In genomic region chr2:27050281-27050995, GRCh38 we compare ENCODE assay signal across 8 cellular contexts. TPM values are rescaled to one million over a fixed set of nuclear protein-coding genes. Genes with fewer than 3 reads are reported as not detected.
DNase-seq lines count a peak whose midpoint lies in the region; ATAC-seq and TF ChIP-seq lines count a peak whose summit lies in the region.

No MANE protein-coding gene starts in this region.

- H3K4me3 Mint-ChIP-seq in CD4-positive, alpha-beta T cell: peak overlapping the region; percentile 100
- peak overlapping the region; percentile 98 for H3K4me3 Mint-ChIP-seq in activated CD4-positive, alpha-beta memory T cell treated with anti-CD3 and anti-CD28 coated beads, Interleukin-2, amount 10 ng/mL, durations not matched to agents 7 days and 5 days

- TF ChIP-seq CTCF in CD4-positive, alpha-beta T cell (IDR thresholded peaks at IDR 0.05): peak; percentile 42
- no peak for TF ChIP-seq CTCF in lung (IDR thresholded peaks at IDR 0.05; ENCODE audit: control extremely low read depth, extremely low read depth)

- H3K27ac ChIP-seq in CD4-positive, alpha-beta T cell (ENCODE audit: low read depth, low read length): peak overlapping the region; percentile 77
- H3K27ac ChIP-seq in ectodermal cell (ENCODE audit: insufficient read depth, low read depth, low read length, poor library complexity, severe bottlenecking) (peak overlapping the region; percentile 90), lung (ENCODE audit: low read depth in 1 of 2, low read length in 1 of 2) (peak overlapping the region; percentile 84 to 91)

- H3K9me3 Mint-ChIP-seq in CD4-positive, alpha-beta T cell: no peaks in the 10 kb centered on the region
- no peaks in the 10 kb centered on the region for H3K9me3 Mint-ChIP-seq in activated CD4-positive, alpha-beta memory T cell treated with anti-CD3 and anti-CD28 coated beads, Interleukin-2, amount 10 ng/mL, durations not matched to agents 7 days and 5 days

- H3K9me3 ChIP-seq in CD4-positive, alpha-beta T cell (ENCODE audit: control insufficient read depth, low read length): no peaks in the 10 kb centered on the region
- H3K9me3 ChIP-seq in ectodermal cell (ENCODE audit: control insufficient read depth, low read length) (no peaks in the 10 kb centered on the region), lung (ENCODE audit: control insufficient read depth in 2 of 2, insufficient read depth in 1 of 2, low read length in 1 of 2) (no peaks in the 10 kb centered on the region)

- H3K4me1 Mint-ChIP-seq in CD4-positive, alpha-beta T cell (ENCODE audit: low read depth): peaks cover 27% of the 10 kb centered on the region
- H3K4me1 Mint-ChIP-seq in activated CD4-positive, alpha-beta memory T cell treated with anti-CD3 and anti-CD28 coated beads, Interleukin-2, amount 10 ng/mL, durations not matched to agents 7 days and 5 days: peaks cover 28% of the 10 kb centered on the region

- CTCF ChIA-PET in CD4-positive, alpha-beta T cell (lab: Charles Lee): interaction anchor here (0.9 to 3.1 kb wide), 11 partner anchors 12 to 253 kb away, joined by 3 to 18 read pairs (median 5); partner anchors contain the start of genes KHK, OST4, PREB and TMEM214
- CTCF ChIA-PET in activated CD4-positive, alpha-beta memory T cell treated with anti-CD3 and anti-CD28 coated beads, Interleukin-2, amount 10 ng/mL, durations not matched to agents 7 days and 5 days (lab: Charles Lee): interaction anchor here (1.0 to 3.6 kb wide), 11 partner anchors 14 to 253 kb away, joined by 3 to 18 read pairs (median 10); partner anchors contain the start of genes OST4 and TMEM214

- peaks cover 15% of the 10 kb centered on the region for H3K27me3 Mint-ChIP-seq in CD4-positive, alpha-beta T cell
- peaks cover 5% of the 10 kb centered on the region for H3K27me3 Mint-ChIP-seq in activated CD4-positive, alpha-beta memory T cell treated with anti-CD3 and anti-CD28 coated beads, Interleukin-2, amount 10 ng/mL, durations not matched to agents 7 days and 5 days

- H3K36me3 ChIP-seq in ectodermal cell (ENCODE audit: control insufficient read depth, insufficient read depth, low read length): peaks cover 20% of the 10 kb centered on the region
- peaks cover 0 to 12% of the 10 kb centered on the region in 2 donors for H3K36me3 ChIP-seq in lung (ENCODE audit: control insufficient read depth in 2 of 2, insufficient read depth in 2 of 2, low read length in 2 of 2)

- no peaks in the 10 kb centered on the region for H3K4me1 ChIP-seq in ectodermal cell (ENCODE audit: control insufficient read depth, insufficient read depth, low read length)
- H3K4me1 ChIP-seq in lung (ENCODE audit: control insufficient read depth in 2 of 2, insufficient read depth in 2 of 2, low read length in 2 of 2): peaks cover 0 to 3% of the 10 kb centered on the region in 2 donors

- H3K27ac Mint-ChIP-seq in CD4-positive, alpha-beta T cell: peak overlapping the region; percentile 100
- H3K27ac Mint-ChIP-seq in activated CD4-positive, alpha-beta memory T cell treated with anti-CD3 and anti-CD28 coated beads, Interleukin-2, amount 10 ng/mL, durations not matched to agents 7 days and 5 days: peak overlapping the region; percentile 97

- POLR2A ChIA-PET in CD4-positive, alpha-beta T cell (lab: Charles Lee): interaction anchor here (0.6 to 13.4 kb wide), 23 partner anchors 11 to 1820 kb away, joined by 3 to 301 read pairs (median 5); partner anchors contain the start of genes ABHD1, ATRAID, GTF3C2 and KHK
- POLR2A ChIA-PET in activated CD4-positive, alpha-beta memory T cell treated with anti-CD3 and anti-CD28 coated beads, Interleukin-2, amount 10 ng/mL, durations not matched to agents 7 days and 5 days (lab: Charles Lee): interaction anchor here (0.6 to 12.8 kb wide), 21 partner anchors 8 to 1820 kb away, joined by 3 to 196 read pairs (median 4); partner anchors contain the start of genes ATRAID, GTF3C2, KHK and MPV17

- H3K36me3 Mint-ChIP-seq in CD4-positive, alpha-beta T cell (ENCODE audit: low read depth): peaks cover 38% of the 10 kb centered on the region
- H3K36me3 Mint-ChIP-seq in activated CD4-positive, alpha-beta memory T cell treated with anti-CD3 and anti-CD28 coated beads, Interleukin-2, amount 10 ng/mL, durations not matched to agents 7 days and 5 days (ENCODE audit: low read depth): peaks cover 29% of the 10 kb centered on the region

- WGBS in ectodermal cell, 2 experiments: 0 to 1% methylated on average over 48 of the region's 48 CpGs
- WGBS in lung, 2 donors: 0% methylated on average over 48 of the region's 48 CpGs

- peak; percentile 86 to 96 (median 90) for DNase-seq in CD4-positive, alpha-beta T cell
- peak; percentile 98 for DNase-seq in NCI-H82 (lab: John Stamatoyannopoulos, UW)
- DNase-seq in activated CD4-positive, alpha-beta memory T cell treated with anti-CD3 and anti-CD28 coated beads, Interleukin-2, amount 10 ng/mL, durations not matched to agents 7 days and 5 days: peak; percentile 95
- peak; percentile 85 for DNase-seq in lung (ENCODE audit: low spot score)
- peak; percentile 85 to 91 (median 88) for DNase-seq in stimulated activated CD4-positive, alpha-beta T cell treated with anti-CD3 and anti-CD28 coated beads, TNF-alpha, amount 100 ng/mL, for 4 hours (ENCODE audit: low read depth in 3 of 3)

- H3K27me3 ChIP-seq in CD4-positive, alpha-beta T cell (ENCODE audit: control insufficient read depth, insufficient read depth, low read length): no peaks in the 10 kb centered on the region
- no peaks in the 10 kb centered on the region for H3K27me3 ChIP-seq in ectodermal cell (ENCODE audit: control insufficient read depth, insufficient read depth, low read length, poor library complexity, severe bottlenecking)
- no peaks in the 10 kb centered on the region for H3K27me3 ChIP-seq in lung (ENCODE audit: control insufficient read depth, insufficient read depth)

- intact Hi-C loops in CD4-positive, alpha-beta T cell (cut with DNase I, micrococcal nuclease): loop anchor here (1.0 to 5.0 kb wide), 5 partner anchors 18 to 162 kb away; partner anchors contain the start of genes ATRAID (in 1 of the 2), KHK (in 1 of the 2), SLC5A6 (in 1 of the 2) and TMEM214 (in 1 of the 2)

- peak; percentile 57 for ATAC-seq in CD4-positive, alpha-beta T cell (ENCODE audit: poor library complexity)
- peak; percentile 48 for ATAC-seq in GM19438 (IDR thresholded peaks at IDR 0.05; ENCODE audit: low read depth, unreplicated experiment)
- peak; percentile 49 for ATAC-seq in HG03571 (IDR thresholded peaks at IDR 0.05; ENCODE audit: unreplicated experiment)
- peak; percentile 64 for ATAC-seq in lung (ENCODE audit: insufficient read depth, low FRiP score)

- H3K4me3 ChIP-seq in ectodermal cell (ENCODE audit: insufficient read depth, low read depth, low read length) (peak overlapping the region; percentile 85), lung (peak overlapping the region; percentile 58)

RNA-seq across cellular contexts. Expression of gene AGBL5, which starts 1.0 kb away (rescaled TPM):
- 10 to 100 TPM; 10.8 to 11.6 TPM for total RNA-seq in CD4-positive, alpha-beta T cell
- total RNA-seq in activated CD4-positive, alpha-beta memory T cell treated with anti-CD3 and anti-CD28 coated beads, Interleukin-2, amount 10 ng/mL, durations not matched to agents 7 days and 5 days: 10 to 100 TPM; 16.9 to 18.3 TPM
- 140 TPM for polyA plus RNA-seq in ectodermal cell (2013, experiment 1 of 4)
- polyA plus RNA-seq in ectodermal cell (2013, experiment 2 of 4): 128 TPM
- 95.9 TPM for polyA plus RNA-seq in ectodermal cell (2013, experiment 3 of 4)
- polyA plus RNA-seq in ectodermal cell (2013, experiment 4 of 4): 111 TPM
- 10 to 100 TPM; 17.3 to 22.3 TPM for total RNA-seq in lung
- polyA plus RNA-seq in lung: 10 to 100 TPM in 1 of 2 donors, 1 to 10 TPM in 1; 8.6 to 11.6 TPM

RNA-seq across cellular contexts. Expression of gene TMEM214, which starts 17.7 kb away (rescaled TPM):
- 10 to 100 TPM; 22.0 to 24.6 TPM for total RNA-seq in CD4-positive, alpha-beta T cell
- 10 to 100 TPM; 80.4 to 80.7 TPM for total RNA-seq in activated CD4-positive, alpha-beta memory T cell treated with anti-CD3 and anti-CD28 coated beads, Interleukin-2, amount 10 ng/mL, durations not matched to agents 7 days and 5 days
- polyA plus RNA-seq in ectodermal cell (2013, experiment 1 of 4): 43.7 TPM
- polyA plus RNA-seq in ectodermal cell (2013, experiment 2 of 4): 41.6 TPM
- 38.8 TPM for polyA plus RNA-seq in ectodermal cell (2013, experiment 3 of 4)
- polyA plus RNA-seq in ectodermal cell (2013, experiment 4 of 4): 38.0 TPM
- total RNA-seq in lung: 10 to 100 TPM; 34.3 to 99.2 TPM
- polyA plus RNA-seq in lung: 10 to 100 TPM; 56.7 to 62.5 TPM

RNA-seq across cellular contexts. Expression of gene OST4, which starts 21.0 kb away (rescaled TPM):
- 100 to 1,000 TPM; 232 to 254 TPM for total RNA-seq in CD4-positive, alpha-beta T cell
- 100 to 1,000 TPM; 305 to 312 TPM for total RNA-seq in activated CD4-positive, alpha-beta memory T cell treated with anti-CD3 and anti-CD28 coated beads, Interleukin-2, amount 10 ng/mL, durations not matched to agents 7 days and 5 days
- 230 TPM for polyA plus RNA-seq in ectodermal cell (2013, experiment 1 of 4)
- polyA plus RNA-seq in ectodermal cell (2013, experiment 2 of 4): 230 TPM
- 174 TPM for polyA plus RNA-seq in ectodermal cell (2013, experiment 3 of 4)
- 199 TPM for polyA plus RNA-seq in ectodermal cell (2013, experiment 4 of 4)
- 100 to 1,000 TPM; 164 to 238 TPM for total RNA-seq in lung
- 100 to 1,000 TPM; 379 to 577 TPM for polyA plus RNA-seq in lung

RNA-seq across cellular contexts. Expression of gene EMILIN1, which starts 28.0 kb away (rescaled TPM):
- total RNA-seq in CD4-positive, alpha-beta T cell: under 1 TPM; 0.14 to 0.25 TPM
- under 1 TPM; 0.70 to 0.78 TPM for total RNA-seq in activated CD4-positive, alpha-beta memory T cell treated with anti-CD3 and anti-CD28 coated beads, Interleukin-2, amount 10 ng/mL, durations not matched to agents 7 days and 5 days
- 9.7 TPM for polyA plus RNA-seq in ectodermal cell (2013, experiment 1 of 4)
- 8.2 TPM for polyA plus RNA-seq in ectodermal cell (2013, experiment 2 of 4)
- polyA plus RNA-seq in ectodermal cell (2013, experiment 3 of 4): 7.8 TPM
- polyA plus RNA-seq in ectodermal cell (2013, experiment 4 of 4): 8.5 TPM
- total RNA-seq in lung: 100 to 1,000 TPM in 1 of 2 donors, 10 to 100 TPM in 1; 88.4 to 163 TPM
- polyA plus RNA-seq in lung: 10 to 100 TPM; 74.1 to 98.6 TPM

RNA-seq across cellular contexts. Expression of gene KHK, which starts 36.1 kb away (rescaled TPM):
- 1 to 10 TPM; 4.7 TPM for total RNA-seq in CD4-positive, alpha-beta T cell
- 1 to 10 TPM; 5.6 to 6.6 TPM for total RNA-seq in activated CD4-positive, alpha-beta memory T cell treated with anti-CD3 and anti-CD28 coated beads, Interleukin-2, amount 10 ng/mL, durations not matched to agents 7 days and 5 days
- 10.1 TPM for polyA plus RNA-seq in ectodermal cell (2013, experiment 1 of 4)
- 7.5 TPM for polyA plus RNA-seq in ectodermal cell (2013, experiment 2 of 4)
- polyA plus RNA-seq in ectodermal cell (2013, experiment 3 of 4): 4.2 TPM
- 4.5 TPM for polyA plus RNA-seq in ectodermal cell (2013, experiment 4 of 4)
- 1 to 10 TPM; 1.6 to 7.6 TPM for total RNA-seq in lung
- 1 to 10 TPM; 3.1 to 4.2 TPM for polyA plus RNA-seq in lung

Comparison
In these comparisons a context has a peak if more than half of its experiments do, and no peak if none do; other contexts are left out.
1. Peak in every context shown above with its lines: DNase-seq, ATAC-seq, H3K4me3 ChIP-seq and H3K27ac ChIP-seq.